In the genomic region with DNA sequence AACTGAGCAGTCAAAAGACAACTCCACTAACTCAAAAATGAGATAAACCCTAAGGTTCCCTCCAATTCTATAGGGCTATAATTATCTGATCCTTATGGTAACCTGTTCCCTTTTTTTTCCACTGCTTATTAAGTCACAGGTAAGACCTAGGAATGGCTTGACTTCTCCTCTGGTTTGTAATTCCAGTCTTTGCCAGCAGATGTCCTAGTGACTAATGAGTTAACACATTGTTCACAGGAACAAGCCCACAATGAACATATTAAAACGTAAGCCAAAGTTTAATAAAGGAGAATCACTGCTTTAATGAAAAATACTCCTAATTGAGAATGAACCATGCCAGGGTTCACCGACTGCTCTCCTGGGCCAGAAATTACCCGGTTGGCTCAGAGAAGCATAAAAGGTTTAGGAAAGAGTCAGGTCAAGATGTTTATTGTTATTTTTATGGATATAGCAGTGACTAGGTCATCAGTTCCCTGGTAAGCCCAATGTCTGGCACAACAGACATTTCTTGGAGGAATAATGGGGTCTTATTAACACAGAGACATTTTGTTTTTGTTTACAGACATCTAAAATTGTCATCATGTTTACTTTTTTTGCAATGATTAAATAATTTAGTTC, we compare ENCODE assay signal across 8 cellular contexts.
DNase-seq lines count a peak whose midpoint lies in the region; ATAC-seq and TF ChIP-seq lines count a peak whose summit lies in the region.

No MANE protein-coding gene starts in this region.

- H4K5ac ChIP-seq in H9 (ENCODE audit: insufficient read length, low read depth, low read length) = no peak overlapping the region

- H4K20me1 ChIP-seq in H9 (ENCODE audit: control insufficient read depth, insufficient read depth, insufficient read length) = no peaks in the 10 kb centered on the region

- intact Hi-C loops in lower lobe of right lung (cut with DNase I) = no loop called here

- peaks cover 4 to 16% (median 6%) of the 10 kb centered on the region in 3 experiments; a peak in 5 of 7 replicates for H3K36me3 Mint-ChIP-seq in H9 (ENCODE audit: insufficient read depth in 1 of 3, low read depth in 3 of 3)

- H3K4me1 Mint-ChIP-seq in H9 = peaks cover 2 to 5% of the 10 kb centered on the region in 2 experiments; a peak in 1 of 4 replicates

- no peak overlapping the region for H4K91ac ChIP-seq in H9 (ENCODE audit: insufficient read length, low read depth, low read length)

- no peak overlapping the region for H2AFZ ChIP-seq in H9 (ENCODE audit: low read length)

- H2AK5ac ChIP-seq in H9 (ENCODE audit: insufficient read length, low read length) = no peak overlapping the region

- H3K9me3 ChIP-seq in H9 (ENCODE audit: control insufficient read depth, low read depth, low read length) (no peaks in the 10 kb centered on the region), lower lobe of right lung (no peaks in the 10 kb centered on the region), upper lobe of left lung (no peaks in the 10 kb centered on the region)

- H2BK120ac ChIP-seq in H9 (ENCODE audit: low read depth, low read length, poor library complexity, severe bottlenecking) = no peak overlapping the region

- H3K4me2 ChIP-seq in H9 (ENCODE audit: insufficient read depth, insufficient read length, low read length) = no peak overlapping the region

- H3K4ac ChIP-seq in H9 (ENCODE audit: low read depth, low read length) = no peak overlapping the region

- H3K14ac ChIP-seq in H9 (ENCODE audit: insufficient read depth, low read length) = no peak overlapping the region

- H2BK20ac ChIP-seq in H9 (ENCODE audit: low read depth, low read length, poor library complexity, severe bottlenecking) = no peak overlapping the region

- H3K23me2 ChIP-seq in H9 (ENCODE audit: insufficient read length, low read depth, low read length, poor library complexity, severe bottlenecking) = no peaks in the 10 kb centered on the region

- H3K4me1 ChIP-seq in H9 (ENCODE audit: insufficient read depth, low read length) = no peaks in the 10 kb centered on the region
- peaks cover 5% of the 10 kb centered on the region for H3K4me1 ChIP-seq in lower lobe of right lung
- H3K4me1 ChIP-seq in upper lobe of left lung = peaks cover 0 to 10% (median 6%) of the 10 kb centered on the region in 4 donors

- no peak overlapping the region for H3K23ac ChIP-seq in H9 (ENCODE audit: insufficient read length, low read depth, low read length)

- no peaks in the 10 kb centered on the region for H3K9me3 Mint-ChIP-seq in H9

- no peak overlapping the region for H4K8ac ChIP-seq in H9 (replicated peaks; ENCODE audit: insufficient read length, low read depth, low read length)

- TF ChIP-seq POLR2A in upper lobe of left lung (IDR thresholded peaks at IDR 0.05) = no peak

- H3K9ac ChIP-seq in H9 (ENCODE audit: extremely low read depth, insufficient read length, low read length) = no peak overlapping the region

- H3K27ac ChIP-seq in H9 (ENCODE audit: insufficient read length, low read depth, low read length) = no peak overlapping the region
- no peak overlapping the region for H3K27ac ChIP-seq in lower lobe of right lung
- no peak overlapping the region for H3K27ac ChIP-seq in upper lobe of left lung

- no peaks in the 10 kb centered on the region for H3K79me1 ChIP-seq in H9 (ENCODE audit: insufficient read depth, low read depth, low read length, poor library complexity, severe bottlenecking)

- H2BK15ac ChIP-seq in H9 (ENCODE audit: low read depth, low read length) = no peak overlapping the region

- no peak overlapping the region for H3K18ac ChIP-seq in H9 (ENCODE audit: insufficient read length, low read depth, low read length)

- DNase-seq in stimulated activated CD4-positive, alpha-beta T cell treated with anti-CD3 and anti-CD28 coated beads, Interleukin-15, amount 100 ng/mL, for 24 hours = peak; percentile 47
- DNase-seq in stimulated activated CD4-positive, alpha-beta T cell treated with anti-CD3 and anti-CD28 coated beads, Interleukin-4, amount 100 ng/mL, for 1 hour = no peak
- peak; percentile 36 for DNase-seq in H9
- DNase-seq in MV-4-11 (lab: John Stamatoyannopoulos, UW) = peak; percentile 40
- peak; percentile 66 for DNase-seq in SK-N-DZ (ENCODE audit: low spot score)
- DNase-seq in choroid plexus epithelial cell (ENCODE audit: low read depth) = peak; percentile 83
- DNase-seq in lower lobe of right lung = no peak
- DNase-seq in upper lobe of left lung = no peak

- no peaks in the 10 kb centered on the region for H3K27me3 Mint-ChIP-seq in H9 (ENCODE audit: low read depth)

- no peak overlapping the region for H2BK12ac ChIP-seq in H9 (ENCODE audit: insufficient read length, low read depth, low read length)

- H3K27me3 ChIP-seq in H9 (ENCODE audit: insufficient read depth, low read length) = no peaks in the 10 kb centered on the region
- H3K27me3 ChIP-seq in lower lobe of right lung (ENCODE audit: low read depth) = no peaks in the 10 kb centered on the region
- H3K27me3 ChIP-seq in upper lobe of left lung = no peaks in the 10 kb centered on the region

- ATAC-seq in lower lobe of right lung (peak; percentile 78 to 84), upper lobe of left lung (ENCODE audit: low FRiP score in 2 of 2) (peak; percentile 62 to 83)

- peak; percentile 77 for TF ChIP-seq CTCF in H9 (conservative IDR thresholded peaks at IDR 0.05)
- peak; percentile 70 for TF ChIP-seq CTCF in choroid plexus epithelial cell (conservative IDR thresholded peaks at IDR 0.05; ENCODE audit: low read depth, low read length)
- peak; percentile 70 for TF ChIP-seq CTCF in lower lobe of right lung (IDR thresholded peaks at IDR 0.05)
- peak; percentile 60 to 83 (median 77) for TF ChIP-seq CTCF in upper lobe of left lung (IDR thresholded peaks at IDR 0.05)

- no peak overlapping the region for H2BK5ac ChIP-seq in H9 (ENCODE audit: insufficient read length, low read length)

- H3K79me2 ChIP-seq in H9 (ENCODE audit: insufficient read depth, low read length) = no peaks in the 10 kb centered on the region

- WGBS in H9 (ENCODE audit: extremely low coverage, insufficient read length, low lambda C conversion rate) = no CpG with 5 or more reads among the region's 3 CpGs
- WGBS in upper lobe of left lung, 2 donors = 14 to 26% methylated on average over 3 of the region's 3 CpGs

- no peak for TF ChIP-seq EP300 in upper lobe of left lung (IDR thresholded peaks at IDR 0.05)

- no peak overlapping the region for H3T11ph ChIP-seq in H9 (ENCODE audit: low read length)

- peak overlapping the region in 2 of 3 experiments; percentile 65 to 76; a peak in 2 of 7 replicates for H3K27ac Mint-ChIP-seq in H9

- H3K4me3 Mint-ChIP-seq in H9 = no peak overlapping the region

- H3K4me3 ChIP-seq in choroid plexus epithelial cell (ENCODE audit: low read depth, low read length) (no peak overlapping the region), lower lobe of right lung (no peak overlapping the region), upper lobe of left lung (no peak overlapping the region)

- H3K36me3 ChIP-seq in lower lobe of right lung (peaks cover 17% of the 10 kb centered on the region), upper lobe of left lung (peaks cover 0 to 13% (median 1%) of the 10 kb centered on the region in 4 donors)

- no peak overlapping the region for H3K56ac ChIP-seq in H9 (ENCODE audit: insufficient read length, low read depth, low read length)

Comparison
In these comparisons a context has a peak if more than half of its experiments do, and no peak if none do; other contexts are left out.
1. DNase-seq: peak in stimulated activated CD4-positive, alpha-beta T cell treated with anti-CD3 and anti-CD28 coated beads, Interleukin-15, amount 100 ng/mL, for 24 hours (single experiment), H9 (single experiment), MV-4-11 (single experiment), SK-N-DZ (single experiment) and choroid plexus epithelial cell (single experiment); none in stimulated activated CD4-positive, alpha-beta T cell treated with anti-CD3 and anti-CD28 coated beads, Interleukin-4, amount 100 ng/mL, for 1 hour (single experiment), lower lobe of right lung (single experiment) and upper lobe of left lung (0 of 2).
2. Peak in every context shown above with its lines, with median percentiles within 50 percentile points of each other: CTCF ChIP-seq.